27 cellular contexts compared by ENCODE assay signal in genomic region chr3:182216311-182216970, GRCh38.
"Had no signal": no experiment of that assay in that cellular context is flagged by ENCODE, and none has a peak within 500 bp of the region (broad histone marks: within the 10 kb centered on the region; RNA-seq: fewer than 3 reads in every experiment).

No MANE protein-coding gene starts in this region.

- DNase-seq: colonic mucosa; cortex of kidney; dorsolateral prefrontal cortex; effector CD4-positive, alpha-beta T cell; effector memory CD4-positive, alpha-beta T cell; erythroblast; esophagus squamous epithelium; foreskin fibroblast; foreskin melanocyte; gastrocnemius medialis; glutamatergic neuron; heart right ventricle; hippocampal formation; left cardiac atrium; left lung; left ventricle myocardium superior; lower lobe of right lung; mesenchymal stem cell; mucosa of descending colon; naive B cell had no signal

- H3K4me1 Mint-ChIP-seq: naive B cell had no signal

- H3K9me3 Mint-ChIP-seq: dendritic cell treated with granulocyte-macrophage colony-stimulating factor and Interleukin-4, amounts not matched to agents 40 ng/mL and 50 ng/mL, for 4 days; mesothelial cell of epicardium; naive B cell had no signal

- H3K27ac ChIP-seq: colonic mucosa, dorsolateral prefrontal cortex, epithelial cell of prostate, esophagus squamous epithelium, gastrocnemius medialis, heart right ventricle, left lung, lower lobe of right lung had no signal

- H3K9me3 ChIP-seq: colonic mucosa, esophagus squamous epithelium, gastrocnemius medialis, heart right ventricle, left lung, lower lobe of right lung, mucosa of descending colon had no signal

- H3K27ac Mint-ChIP-seq: dendritic cell treated with granulocyte-macrophage colony-stimulating factor and Interleukin-4, amounts not matched to agents 40 ng/mL and 50 ng/mL, for 4 days; mesothelial cell of epicardium; naive B cell had no signal

- ATAC-seq: esophagus mucosa, gastrocnemius medialis, heart right ventricle, left cardiac atrium, left lung, left ventricle myocardium superior, lower lobe of right lung, mucosa of descending colon had no signal

- H3K4me1 ChIP-seq: colonic mucosa, gastrocnemius medialis, heart right ventricle, left lung had no signal

- H3K4me3 ChIP-seq: colonic mucosa, dorsolateral prefrontal cortex, esophagus squamous epithelium, gastrocnemius medialis, heart right ventricle, left lung, lower lobe of right lung, mucosa of descending colon had no signal

- FAIRE-seq: endometrium, islet of Langerhans, keratinocyte had no signal

- H3K27me3 Mint-ChIP-seq: naive B cell had no signal

- H3K4me3 Mint-ChIP-seq: dendritic cell treated with granulocyte-macrophage colony-stimulating factor and Interleukin-4, amounts not matched to agents 40 ng/mL and 50 ng/mL, for 4 days; mesothelial cell of epicardium; naive B cell had no signal

- H3K36me3 Mint-ChIP-seq: mesothelial cell of epicardium, naive B cell had no signal

- H3K36me3 ChIP-seq: colonic mucosa, esophagus squamous epithelium, gastrocnemius medialis, heart right ventricle, left lung, lower lobe of right lung had no signal

- H3K27me3 ChIP-seq: colonic mucosa, dorsolateral prefrontal cortex, esophagus squamous epithelium, gastrocnemius medialis, left lung had no signal
